In the genomic region with DNA sequence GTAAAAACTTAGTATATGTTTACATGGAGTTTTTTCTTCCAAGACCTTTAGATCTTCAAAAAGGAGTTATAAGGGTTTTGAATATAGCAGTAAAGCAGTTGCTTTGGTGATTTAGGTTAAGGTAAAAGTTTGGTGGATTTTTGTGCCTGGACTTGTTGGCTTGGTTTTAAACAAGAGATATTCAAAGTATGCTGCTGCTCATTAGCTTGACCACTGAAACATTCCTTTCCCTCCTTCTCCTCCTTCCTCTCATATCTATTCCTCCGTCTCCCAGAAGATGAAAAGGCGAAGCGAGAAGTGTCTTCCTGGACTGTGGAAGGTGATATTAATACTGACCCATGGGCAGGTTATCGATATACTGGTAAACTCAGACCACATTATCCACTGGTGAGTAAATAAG, we compare ENCODE assay signal across 18 cellular contexts. TPM values are rescaled to one million over a fixed set of nuclear protein-coding genes. Genes with fewer than 3 reads are reported as not detected.
DNase-seq lines count a peak whose midpoint lies in the region; ATAC-seq and TF ChIP-seq lines count a peak whose summit lies in the region.
"Had no signal": no experiment of that assay in that cellular context is flagged by ENCODE, and none has a peak within 500 bp of the region (broad histone marks: within the 10 kb centered on the region; RNA-seq: fewer than 3 reads in every experiment).

No MANE protein-coding gene starts in this region.

- intact Hi-C loops in IMR-90 (cut with micrococcal nuclease): no loop called here
- intact Hi-C loops in sciatic nerve (cut with DNase I): no loop called here

- no peak for TF ChIP-seq RAD21 in IMR-90 (IDR thresholded peaks at IDR 0.05; ENCODE audit: low read length)

- 0 out of 2 replicates have a peak, but pooled peaks have one; percentile 37 for ATAC-seq in IMR-90 (ENCODE audit: low read depth)
- no peak for ATAC-seq in effector memory CD8-positive, alpha-beta T cell (replicated peaks)
- ATAC-seq in GM21423 (IDR thresholded peaks at IDR 0.05; ENCODE audit: unreplicated experiment): no peak
- no peak for ATAC-seq in sciatic nerve
- ATAC-seq: Panc1 had no signal

- H3K4me2 ChIP-seq in IMR-90 (ENCODE audit: low read depth, low read length) (no peak overlapping the region), mesendoderm (ENCODE audit: low read length) (no peak overlapping the region)

- H3K79me1 ChIP-seq in IMR-90 (ENCODE audit: low read depth in 1 of 2, low read length in 2 of 2) (peaks cover 25 to 40% of the 10 kb centered on the region in 2 experiments), mesendoderm (ENCODE audit: low read length) (peaks cover 11% of the 10 kb centered on the region)

- no peaks in the 10 kb centered on the region for H3K27me3 ChIP-seq in IMR-90 (ENCODE audit: control insufficient read depth, insufficient read depth, low read length)
- H3K27me3 ChIP-seq in mesendoderm (ENCODE audit: insufficient read depth, low read length, poor library complexity): no peaks in the 10 kb centered on the region

- no peak overlapping the region for H2AK9ac ChIP-seq in IMR-90 (replicated peaks; ENCODE audit: low read depth, low read length, poor library complexity)

- H4K5ac ChIP-seq in IMR-90 (ENCODE audit: low read depth, low read length) (no peak overlapping the region), mesendoderm (ENCODE audit: low read length) (no peak overlapping the region)

- no peak overlapping the region for H2BK20ac ChIP-seq in IMR-90 (ENCODE audit: low read depth, low read length)

- POLR2A ChIA-PET in IMR-90 (lab: Charles Lee; ENCODE audit: unreplicated experiment): no interaction called here

- H3K9me1 ChIP-seq in IMR-90 (ENCODE audit: insufficient read depth, low read length): 0 out of 2 replicates have a peak, but pooled peaks cover 3% of the 10 kb centered on the region

- H4K8ac ChIP-seq in IMR-90 (ENCODE audit: low read depth in 2 of 2, low read length in 2 of 2): no peak overlapping the region
- H4K8ac ChIP-seq in mesendoderm (ENCODE audit: low read depth, low read length): no peak overlapping the region

- H3K36me3 Mint-ChIP-seq in effector memory CD8-positive, alpha-beta T cell (ENCODE audit: insufficient read depth): peaks cover 12% of the 10 kb centered on the region

- H2AK5ac ChIP-seq in IMR-90 (ENCODE audit: low read depth, low read length): no peak overlapping the region
- no peak overlapping the region for H2AK5ac ChIP-seq in mesendoderm (ENCODE audit: low read length)

- no peaks in the 10 kb centered on the region for H3K9me3 ChIP-seq in IMR-90 (ENCODE audit: control insufficient read depth, insufficient read depth, low read length)

- H3K4me3 Mint-ChIP-seq in effector memory CD8-positive, alpha-beta T cell: no peak overlapping the region
- H3K4me3 Mint-ChIP-seq: CD14-positive monocyte had no signal

- H2BK15ac ChIP-seq in IMR-90 (ENCODE audit: low read depth, low read length): no peak overlapping the region
- no peak overlapping the region for H2BK15ac ChIP-seq in mesendoderm (replicated peaks; ENCODE audit: low read depth)

- H3K4me1 Mint-ChIP-seq in effector memory CD8-positive, alpha-beta T cell (ENCODE audit: low read depth in 2 of 2): peaks cover 14 to 24% of the 10 kb centered on the region in 2 donors

- H4K20me1 ChIP-seq in IMR-90 (ENCODE audit: insufficient read depth, low read length): no peaks in the 10 kb centered on the region

- TF ChIP-seq CTCF in IMR-90 (conservative IDR thresholded peaks at IDR 0.05; ENCODE audit: low read depth, low read length) (no peak), choroid plexus epithelial cell (conservative IDR thresholded peaks at IDR 0.05; ENCODE audit: low read depth, low read length) (no peak)

- in situ Hi-C loops in IMR-90 (cut with MboI; ENCODE audit: low sequenced_read_pairs): no loop called here

- H3K4me1 ChIP-seq in IMR-90 (ENCODE audit: control insufficient read depth, insufficient read depth, low read length) (no peaks in the 10 kb centered on the region), mesendoderm (ENCODE audit: control insufficient read depth, low read depth, low read length) (peaks cover 3% of the 10 kb centered on the region)

- no peak overlapping the region for H2AFZ ChIP-seq in IMR-90 (replicated peaks; ENCODE audit: low read length, poor library complexity)

- H3K27ac Mint-ChIP-seq in effector memory CD8-positive, alpha-beta T cell: peak overlapping the region in 1 of 2 donors; percentile 49
- H3K27ac Mint-ChIP-seq: CD14-positive monocyte had no signal

- H3K23ac ChIP-seq in IMR-90 (ENCODE audit: low read depth, low read length) (no peak overlapping the region), mesendoderm (ENCODE audit: low read length) (no peak overlapping the region)

- H3K36me3 ChIP-seq in IMR-90 (ENCODE audit: control insufficient read depth, insufficient read depth, low read length) (peaks cover 2% of the 10 kb centered on the region; the same call in 1 of the 2 replicates), mesendoderm (ENCODE audit: control insufficient read depth, insufficient read depth, low read length) (no peaks in the 10 kb centered on the region)

- DNase-seq in AG08395 (ENCODE audit: low spot score): peak; percentile 10
- peak; percentile 19 for DNase-seq in IMR-90
- peak; percentile 45 for DNase-seq in choroid plexus epithelial cell (ENCODE audit: low read depth)
- DNase-seq in mesendoderm: peak; percentile 34
- no peak for DNase-seq in effector memory CD8-positive, alpha-beta T cell
- DNase-seq in CD1c-positive myeloid dendritic cell (ENCODE audit: extremely low spot score): no peak
- no peak for DNase-seq in sciatic nerve (ENCODE audit: low spot score)
- DNase-seq: Calu3, Kasumi-1, NCI-H1105 treated with DMSO at 0.1 percent for 48 hours, NCI-H187 treated with DMSO at 0.1 percent for 48 hours, NCI-H2171, NCI-H774, Right ventricle myocardium superior had no signal

- H4K91ac ChIP-seq in IMR-90 (ENCODE audit: insufficient read depth, low read depth, low read length): no peak overlapping the region

- TF ChIP-seq POLR2A in IMR-90 (IDR thresholded peaks at IDR 0.05; ENCODE audit: low read depth, low read length): no peak

- H3K56ac ChIP-seq in IMR-90 (ENCODE audit: extremely low read depth, insufficient read depth, low read length): no peak overlapping the region
- H3K56ac ChIP-seq in mesendoderm (ENCODE audit: low read length): no peak overlapping the region

- CTCF ChIA-PET in IMR-90 (lab: Yijun Ruan, JAX): interaction anchor here (0.6 to 0.7 kb wide), 2 partner anchors 338 to 409 kb away, joined by 3 read pairs; no protein-coding TSS in a partner anchor

- H3K9me3 Mint-ChIP-seq in effector memory CD8-positive, alpha-beta T cell: no peaks in the 10 kb centered on the region

- dilution Hi-C loops in IMR-90 (cut with HindIII; ENCODE audit: low sequenced_read_pairs, unreplicated experiment): no loop called here

- H2BK120ac ChIP-seq in IMR-90 (ENCODE audit: low read depth, low read length) (no peak overlapping the region), mesendoderm (ENCODE audit: low read depth, low read length) (no peak overlapping the region)

- H3K4ac ChIP-seq in IMR-90 (ENCODE audit: low read depth, low read length) (no peak overlapping the region), mesendoderm (ENCODE audit: low read depth, low read length) (no peak overlapping the region)

- no CpG with 5 or more reads among the region's 4 CpGs for WGBS in IMR-90 (ENCODE audit: extremely low coverage in 2 of 2, insufficient read length in 1 of 2), 2 experiments
- no CpG with 5 or more reads among the region's 4 CpGs for WGBS in mesendoderm (ENCODE audit: extremely low coverage, insufficient coverage, low lambda C conversion rate)

- BruUV-seq in IMR-90 (replicated peaks; lab: Mats Ljungman, UMichigan): no TSS peak

- no peak overlapping the region for H3K14ac ChIP-seq in IMR-90 (replicated peaks; ENCODE audit: low read depth, low read length)

- no peak overlapping the region for H3K9ac ChIP-seq in IMR-90 (ENCODE audit: low read depth, low read length)
- no peak overlapping the region for H3K9ac ChIP-seq in mesendoderm (ENCODE audit: low read length)

- peak overlapping the region; percentile 36 for H2BK5ac ChIP-seq in IMR-90 (ENCODE audit: low read depth, low read length, poor library complexity, severe bottlenecking)
- H2BK5ac ChIP-seq in mesendoderm (ENCODE audit: low read length): no peak overlapping the region

- H3K79me2 ChIP-seq in mesendoderm (ENCODE audit: control insufficient read depth, insufficient read depth, low read length): peaks cover 15% of the 10 kb centered on the region

- H3K4me3 ChIP-seq in IMR-90 (ENCODE audit: insufficient read depth, low read depth, low read length) (no peak overlapping the region), choroid plexus epithelial cell (ENCODE audit: low read depth, low read length) (no peak overlapping the region), mesendoderm (ENCODE audit: low read length) (no peak overlapping the region)

- H3K27ac ChIP-seq in IMR-90 (ENCODE audit: insufficient read depth, low read length): no peak overlapping the region
- no peak overlapping the region for H3K27ac ChIP-seq in mesendoderm (ENCODE audit: low read depth, low read length)
- H3K27ac ChIP-seq: 22Rv1 had no signal

- H3K18ac ChIP-seq in IMR-90 (ENCODE audit: low read depth, low read length) (no peak overlapping the region), mesendoderm (ENCODE audit: low read length) (no peak overlapping the region)

- H3K27me3 Mint-ChIP-seq in effector memory CD8-positive, alpha-beta T cell: no peaks in the 10 kb centered on the region

TF ChIP-seq in IMR-90, 13 proteins besides CTCF, POLR2A, EP300 and RAD21 (continues in another document):
- TF ChIP-seq MXI1 (IDR thresholded peaks at IDR 0.05; ENCODE audit: borderline replicate concordance, low read depth, low read length): no peak
- no peak for TF ChIP-seq BHLHE40 (IDR thresholded peaks at IDR 0.05; ENCODE audit: low read depth, low read length)
- no peak for TF ChIP-seq RFX5 (IDR thresholded peaks at IDR 0.05; ENCODE audit: low read depth, low read length)
- TF ChIP-seq SMC3 (IDR thresholded peaks at IDR 0.05; ENCODE audit: low read depth, low read length): no peak

RNA-seq across cellular contexts. Expression of a gene that starts 38.4 kb away (rescaled TPM):
- total RNA-seq in IMR-90 (2012; rRNA removed) (43.7 and 76.1 TPM in 2 replicates), sciatic nerve (33.2 TPM)
- polyA plus RNA-seq in IMR-90 (2012; rRNA removed): 38.2 and 47.9 TPM in 2 replicates
- 10.2 and 21.2 TPM in 2 replicates for polyA plus RNA-seq in IMR-90 (2012; cell fraction: cytosol; rRNA removed)
- 18.8 and 53.5 TPM in 2 replicates for polyA plus RNA-seq in IMR-90 (2012; cell fraction: nucleus; rRNA removed; ENCODE audit: low replicate concordance)
- polyA plus RNA-seq in mesendoderm (2013, experiment 1 of 2): 55.6 TPM
- polyA plus RNA-seq in mesendoderm (2013, experiment 2 of 2): 55.1 TPM

RNA-seq across cellular contexts. Expression of a gene that starts 54.6 kb away (rescaled TPM):
- 178 and 246 TPM in 2 replicates for total RNA-seq in IMR-90 (2012; rRNA removed)
- 117 and 140 TPM in 2 replicates for polyA plus RNA-seq in IMR-90 (2012; rRNA removed)
- 29.7 and 40.9 TPM in 2 replicates for polyA plus RNA-seq in IMR-90 (2012; cell fraction: cytosol; rRNA removed)
- 18.4 and 108 TPM in 2 replicates for polyA plus RNA-seq in IMR-90 (2012; cell fraction: nucleus; rRNA removed; ENCODE audit: low replicate concordance)
- polyA plus RNA-seq in mesendoderm (2013, experiment 1 of 2): 185 TPM
- polyA plus RNA-seq in mesendoderm (2013, experiment 2 of 2): 183 TPM
- 126 TPM for total RNA-seq in sciatic nerve

Comparison
In these comparisons a context has a peak if more than half of its experiments do, and no peak if none do; other contexts are left out.
1. DNase-seq: peak in AG08395 (single experiment), IMR-90 (single experiment), choroid plexus epithelial cell (single experiment) and mesendoderm (single experiment); none in effector memory CD8-positive, alpha-beta T cell (0 of 3), CD1c-positive myeloid dendritic cell (single experiment) and sciatic nerve (single experiment).